ENCODE assay signal across 1 cellular context in genomic region chr4:149738156-149738555, GRCh38.
TF ChIP-seq lines count a peak whose summit lies in the region.

No MANE protein-coding gene starts in this region.

TF ChIP-seq in GM23338, 12 proteins besides CTCF, POLR2A, EP300 and RAD21 (continued from another document):
- TF ChIP-seq CREB1 (CRISPR knock-in tag; IDR thresholded peaks at IDR 0.05; ENCODE audit: low read depth), result no peak
